Comparison of ENCODE assay signal across 22 cellular contexts in the genomic region with DNA sequence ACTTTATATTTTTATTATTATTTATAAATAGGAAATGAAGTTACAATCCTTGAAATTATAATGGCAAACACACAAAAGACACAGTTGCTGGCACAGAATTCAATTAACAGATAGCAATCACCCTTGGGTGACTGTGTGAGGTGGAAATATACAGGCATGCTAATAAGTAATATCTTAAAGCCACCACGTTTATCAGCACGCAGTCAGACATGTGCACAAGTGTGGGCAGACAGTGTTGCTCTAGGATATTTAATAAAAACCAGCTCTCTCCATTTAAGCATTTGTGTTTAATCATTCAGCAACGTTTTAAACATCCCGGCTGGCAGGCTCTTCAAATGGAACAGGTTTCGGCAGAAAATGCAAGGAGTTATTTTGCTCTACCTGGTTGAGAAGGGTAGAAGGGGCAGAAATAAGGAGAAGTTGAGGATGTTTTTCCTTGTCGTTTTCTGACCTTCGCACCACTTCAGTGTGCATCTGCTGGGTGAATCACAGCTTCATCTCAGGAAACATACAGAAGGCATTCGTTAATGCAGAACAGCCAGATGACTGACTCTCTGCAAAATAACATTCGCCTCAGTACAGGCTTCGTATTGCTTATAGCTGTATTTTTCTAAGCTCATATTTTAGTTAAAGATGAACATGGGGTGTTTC.
DNase-seq lines count a peak whose midpoint lies in the region; FAIRE-seq and TF ChIP-seq lines count a peak whose summit lies in the region.
"Had no signal": no experiment of that assay in that cellular context is flagged by ENCODE, and none has a peak within 500 bp of the region (broad histone marks: within the 10 kb centered on the region; RNA-seq: fewer than 3 reads in every experiment).

No MANE protein-coding gene starts in this region.

- H3K9me3 Mint-ChIP-seq in Calu3 (ENCODE audit: low read depth, unreplicated experiment) = peaks cover 11% of the 10 kb centered on the region

- TF ChIP-seq CTCF in SK-N-SH (IDR thresholded peaks at IDR 0.05) (no peak), choroid plexus epithelial cell (conservative IDR thresholded peaks at IDR 0.05; ENCODE audit: low read depth, low read length) (no peak), kidney (IDR thresholded peaks at IDR 0.05; ENCODE audit: borderline replicate concordance, extremely low read depth, insufficient read depth) (no peak), breast epithelium (IDR thresholded peaks at IDR 0.05) (no peak), Calu3 (IDR thresholded peaks at IDR 0.05; ENCODE audit: unreplicated experiment) (no peak)

- peak; percentile 3; the same call in 1 of the 2 replicates for TF ChIP-seq RAD21 in SK-N-SH (IDR thresholded peaks at IDR 0.05; ENCODE audit: low read length)

- POLR2A ChIA-PET in SK-N-SH (lab: Yijun Ruan, JAX) = interaction anchor here (1.1 kb wide), 1 partner anchor 33 kb away, joined by 3 read pairs; no protein-coding TSS in a partner anchor

- H3K79me2 ChIP-seq in SK-N-SH (ENCODE audit: insufficient read depth) = no peaks in the 10 kb centered on the region

- H3F3A ChIP-seq in SK-N-SH (replicated peaks; ENCODE audit: insufficient read depth) = no peaks in the 10 kb centered on the region

- peak in 1 of 2 experiments; percentile 81; a peak in 2 of 4 replicates for TF ChIP-seq EP300 in SK-N-SH (IDR thresholded peaks at IDR 0.05; ENCODE audit: borderline replicate concordance in 1 of 2, low read depth in 1 of 2, low read length in 1 of 2)

- H3K27ac Mint-ChIP-seq in Calu3 (ENCODE audit: unreplicated experiment) = no peak overlapping the region

- no peak overlapping the region for H3K4me3 Mint-ChIP-seq in Calu3 (ENCODE audit: low read depth, unreplicated experiment)

- H3K4me3 ChIP-seq in SK-N-SH (ENCODE audit: low read depth in 2 of 2, low read length in 1 of 2) (no peak overlapping the region), choroid plexus epithelial cell (ENCODE audit: low read depth, low read length) (no peak overlapping the region), kidney (ENCODE audit: low read length in 2 of 2) (no peak overlapping the region), breast epithelium (no peak overlapping the region)

- intact Hi-C loops in kidney (cut with DNase I) (no loop called here), breast epithelium (cut with DNase I; ENCODE audit: low total_unique reads) (no loop called here), Calu3 (cut with micrococcal nuclease; ENCODE audit: unreplicated experiment) (no loop called here)

- no peaks in the 10 kb centered on the region for H3K9me2 ChIP-seq in SK-N-SH

- H4K20me1 ChIP-seq in SK-N-SH (ENCODE audit: insufficient read depth) = no peaks in the 10 kb centered on the region

- TF ChIP-seq POLR2A in breast epithelium (IDR thresholded peaks at IDR 0.05) = no peak

- DNase-seq in ACHN (peak; percentile 15), SK-N-SH (peak; percentile 42), choroid plexus epithelial cell (ENCODE audit: low read depth) (peak; percentile 13), kidney (no peak), breast epithelium (ENCODE audit: low spot score in 2 of 2) (no peak), Calu3 (no peak), frontal cortex (ENCODE audit: low spot score in 2 of 2) (no peak)
- no peak for DNase-seq in activated naive CD4-positive, alpha-beta T cell treated with anti-CD3 and anti-CD28 coated beads, Interleukin-2, amount 50 U/mL, for 16 hours
- DNase-seq: GOT3, HCEC 1CT, Karpas-422, NCI-H1092 treated with DMSO at 0.1 percent for 48 hours, NCI-H1436 treated with DMSO at 0.1 percent for 48 hours, NCI-H1930, NCI-H446, NCI-H524 treated with DMSO at 0.1 percent for 48 hours, NCI-H774, PC-3 had no signal

- H3K27me3 Mint-ChIP-seq in Calu3 (ENCODE audit: unreplicated experiment) = no peaks in the 10 kb centered on the region

- H3K4me1 ChIP-seq in SK-N-SH (ENCODE audit: control insufficient read depth in 1 of 2, insufficient read depth in 2 of 2, low read depth in 1 of 2, low read length in 1 of 2) (peaks cover 0 to 12% of the 10 kb centered on the region in 2 experiments; a peak in 2 of 4 replicates), kidney (ENCODE audit: control insufficient read depth in 1 of 2, insufficient read depth in 1 of 2, low read depth in 1 of 2, low read length in 2 of 2) (no peaks in the 10 kb centered on the region), breast epithelium (no peaks in the 10 kb centered on the region)

- H3K4me1 Mint-ChIP-seq in Calu3 (ENCODE audit: low read depth, unreplicated experiment) = no peaks in the 10 kb centered on the region

- 16% methylated on average over 10 of the region's 10 CpGs for WGBS in SK-N-SH (ENCODE audit: low lambda C conversion rate)

- H3K27ac ChIP-seq in SK-N-SH (ENCODE audit: low read depth in 2 of 2, low read length in 1 of 2) = peak overlapping the region in 1 of 2 experiments; percentile 86; a peak in 2 of 4 replicates
- no peak overlapping the region for H3K27ac ChIP-seq in kidney (ENCODE audit: low read depth in 2 of 2, low read length in 2 of 2)
- H3K27ac ChIP-seq in breast epithelium = no peak overlapping the region
- H3K27ac ChIP-seq: 22Rv1 had no signal

- H3K27me3 ChIP-seq in SK-N-SH (ENCODE audit: insufficient read depth) (no peaks in the 10 kb centered on the region), breast epithelium (no peaks in the 10 kb centered on the region)

- no peaks in the 10 kb centered on the region for H3K36me3 ChIP-seq in SK-N-SH (replicated peaks in 1 of 2; ENCODE audit: control insufficient read depth in 1 of 2, insufficient read depth in 2 of 2, low read length in 1 of 2)
- no peaks in the 10 kb centered on the region for H3K36me3 ChIP-seq in kidney (ENCODE audit: control insufficient read depth in 1 of 2, insufficient read depth in 2 of 2, low read length in 2 of 2)
- H3K36me3 ChIP-seq in breast epithelium = no peaks in the 10 kb centered on the region

- no peak overlapping the region for H3K9ac ChIP-seq in SK-N-SH
- H3K9ac ChIP-seq in kidney (ENCODE audit: low read length in 2 of 2) = no peak overlapping the region

- in situ Hi-C loops in ACHN (cut with HindIII; ENCODE audit: low pct_ligation_motif_present, low pct_unique_long_range_greater_than_20kb, low sequenced_read_pairs) = no loop called here

- CTCF ChIA-PET in SK-N-SH (lab: Yijun Ruan, JAX) = interaction anchor here (0.8 to 2.4 kb wide), 3 partner anchors 11 to 928 kb away, joined by 3 to 6 read pairs (median 5); no protein-coding TSS in a partner anchor
- CTCF ChIA-PET in Calu3 (lab: Charles Lee) = no interaction called here

- BruUV-seq in Calu3 (replicated peaks; lab: Mats Ljungman, UMichigan) = no TSS peak

- no peak overlapping the region for H3K4me2 ChIP-seq in SK-N-SH

- FAIRE-seq in kidney (lab: Jason Lieb, UNC) (peak; percentile 23), frontal cortex (lab: Jason Lieb, UNC) (no peak)
- FAIRE-seq: D721Med, G401.6, HepG2 had no signal

- H3K9me3 ChIP-seq in SK-N-SH = no peaks in the 10 kb centered on the region
- no peaks in the 10 kb centered on the region for H3K9me3 ChIP-seq in kidney (ENCODE audit: control insufficient read depth in 1 of 2, low read length in 2 of 2)
- no peaks in the 10 kb centered on the region for H3K9me3 ChIP-seq in breast epithelium

- no peaks in the 10 kb centered on the region for H3K36me3 Mint-ChIP-seq in Calu3 (ENCODE audit: insufficient read depth, unreplicated experiment)

- no peak overlapping the region for H2AFZ ChIP-seq in SK-N-SH (ENCODE audit: low read depth)

TF ChIP-seq in SK-N-SH, 30 proteins besides CTCF, POLR2A, EP300 and RAD21:
- TF ChIP-seq FOXM1 (IDR thresholded peaks at IDR 0.05; ENCODE audit: low read depth) = no peak
- TF ChIP-seq CHD2 (IDR thresholded peaks at IDR 0.05; ENCODE audit: low read length, partially characterized antibody) = peak; percentile 57
- no peak for TF ChIP-seq RXRA (IDR thresholded peaks at IDR 0.05; ENCODE audit: borderline replicate concordance, low read depth)
- TF ChIP-seq GATA2 (CRISPR knock-in tag; IDR thresholded peaks at IDR 0.05) = peak; percentile 75
- no peak for TF ChIP-seq JUND (IDR thresholded peaks at IDR 0.05)
- TF ChIP-seq RCOR1 (IDR thresholded peaks at IDR 0.05; ENCODE audit: low read length) = peak; percentile 81; the same call in 1 of the 2 replicates
- peak; percentile 69; the same call in 1 of the 2 replicates for TF ChIP-seq MXI1 (IDR thresholded peaks at IDR 0.05; ENCODE audit: low read depth, low read length)
- TF ChIP-seq MEF2A (IDR thresholded peaks at IDR 0.05; ENCODE audit: borderline replicate concordance, low read depth) = no peak
- no peak for TF ChIP-seq POLR2AphosphoS5 (IDR thresholded peaks at IDR 0.05; ENCODE audit: low read depth, low read length)
TF ChIP-seq in SK-N-SH: peak in this region for 4.

Comparison
In these comparisons a context has a peak if more than half of its experiments do, and no peak if none do; other contexts are left out.
1. DNase-seq: peak in ACHN (single experiment), SK-N-SH (single experiment) and choroid plexus epithelial cell (single experiment); none in kidney (single experiment), activated naive CD4-positive, alpha-beta T cell treated with anti-CD3 and anti-CD28 coated beads, Interleukin-2, amount 50 U/mL, for 16 hours (single experiment), breast epithelium (0 of 2), Calu3 (single experiment) and frontal cortex (0 of 2).